In the genomic region with DNA sequence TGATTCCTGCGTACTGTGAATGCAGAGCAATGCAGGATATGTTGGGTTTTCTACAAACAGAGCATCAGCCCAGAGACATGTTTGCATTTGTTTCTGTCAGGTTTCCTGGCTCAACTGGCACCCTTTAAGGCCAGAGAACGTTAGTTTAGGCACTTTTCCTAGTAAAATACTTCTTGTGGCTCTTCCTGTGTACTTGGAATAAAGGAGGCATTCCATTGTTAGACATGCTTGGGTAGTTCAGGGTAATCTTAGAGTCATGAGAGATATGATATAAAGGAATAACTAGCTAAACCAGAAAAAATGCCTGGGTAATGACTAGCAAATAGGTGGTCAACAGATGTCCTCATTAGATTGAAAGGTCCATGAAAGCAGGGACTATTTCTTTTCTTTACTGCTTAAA, we compare ENCODE assay signal across 21 cellular contexts.
DNase-seq lines count a peak whose midpoint lies in the region; ATAC-seq and TF ChIP-seq lines count a peak whose summit lies in the region.
"Had no signal": no experiment of that assay in that cellular context is flagged by ENCODE, and none has a peak within 500 bp of the region (broad histone marks: within the 10 kb centered on the region; RNA-seq: fewer than 3 reads in every experiment).

No MANE protein-coding gene starts in this region.

- no peaks in the 10 kb centered on the region for H3K9me3 ChIP-seq in right cardiac atrium (ENCODE audit: control insufficient read depth, low read length)
- H3K9me3 ChIP-seq: ascending aorta had no signal

- DNase-seq in right cardiac atrium (no peak), Right ventricle myocardium inferior (ENCODE audit: missing footprints) (no peak), astrocyte of the hippocampus (ENCODE audit: low read depth, low spot score) (peak; percentile 92), fibroblast of villous mesenchyme (ENCODE audit: low read depth) (peak; percentile 7), NCI-H1417 (lab: John Stamatoyannopoulos, UW) (no peak), coronary artery (ENCODE audit: low spot score) (no peak)
- DNase-seq: 8988T; activated gamma-delta T cell; CD8-positive, alpha-beta memory T cell; GDM1; H7; naive B cell; NCI-H1417 treated with DMSO at 0.1 percent for 48 hours; NCI-H446; SHP77 treated with DMSO at 0.1 percent for 48 hours; stimulated activated naive CD8-positive, alpha-beta T cell treated with anti-CD3 and anti-CD28 coated beads, Interleukin-15, Interleukin-2, amounts not matched to agents 100 U/mL and 50 U/mL, for 24 hours; T-helper 17 cell had no signal

- TF ChIP-seq CTCF in fibroblast of villous mesenchyme (IDR thresholded peaks at IDR 0.05; ENCODE audit: insufficient read depth, low read depth, low read length) (no peak), coronary artery (IDR thresholded peaks at IDR 0.05) (no peak)

- intact Hi-C loops in right cardiac atrium (cut with DNase I) (no loop called here), Right ventricle myocardium inferior (cut with DNase I) (no loop called here)

- WGBS in right cardiac atrium, result 59% methylated on average over 2 of the region's 2 CpGs

- H3K4me3 ChIP-seq in right cardiac atrium (ENCODE audit: low read length) (no peak overlapping the region), fibroblast of villous mesenchyme (ENCODE audit: low read depth, low read length) (no peak overlapping the region), coronary artery (no peak overlapping the region)
- H3K4me3 ChIP-seq: ascending aorta had no signal

- no peak overlapping the region for H3K27ac ChIP-seq in right cardiac atrium (ENCODE audit: low read length)
- H3K27ac ChIP-seq in coronary artery, result peak overlapping the region in 1 of 2 donors; percentile 4

- no peaks in the 10 kb centered on the region for H3K4me1 ChIP-seq in right cardiac atrium (ENCODE audit: control insufficient read depth, insufficient read depth, low read length)

- no peaks in the 10 kb centered on the region for H3K27me3 ChIP-seq in right cardiac atrium (ENCODE audit: control insufficient read depth, insufficient read depth)
- H3K27me3 ChIP-seq: ascending aorta had no signal

- peak; percentile 33 to 83 for ATAC-seq in right cardiac atrium
- ATAC-seq in Right ventricle myocardium inferior, result no peak
- ATAC-seq in GM19023 (IDR thresholded peaks at IDR 0.05; ENCODE audit: unreplicated experiment), result no peak
- ATAC-seq in GM19324 (IDR thresholded peaks at IDR 0.05; ENCODE audit: low FRiP score, unreplicated experiment), result no peak
- ATAC-seq: activated CD4-positive, CD25-positive, alpha-beta regulatory T cell treated with anti-CD3 and anti-CD28 coated beads, Interleukin-2, amount 50 U/mL, for 24 hours; stimulated activated naive CD8-positive, alpha-beta T cell treated with anti-CD3 and anti-CD28 coated beads, Interleukin-15, Interleukin-2, amounts not matched to agents 100 U/mL and 50 U/mL, for 24 hours; T-helper 17 cell had no signal

Comparison
In these comparisons a context has a peak if more than half of its experiments do, and no peak if none do; other contexts are left out.
1. ATAC-seq: peak in right cardiac atrium (2 of 2); none in Right ventricle myocardium inferior (single experiment), GM19023 (single experiment) and GM19324 (single experiment).
2. DNase-seq: peak in astrocyte of the hippocampus (single experiment) and fibroblast of villous mesenchyme (single experiment); none in right cardiac atrium (0 of 3), Right ventricle myocardium inferior (single experiment), NCI-H1417 (0 of 3) and coronary artery (single experiment).